Comparison of ENCODE assay signal across 8 cellular contexts in genomic region chr6:145964948-145965366, GRCh38. TPM values are rescaled to one million over a fixed set of nuclear protein-coding genes. Genes with fewer than 3 reads are reported as not detected.
A peak's percentile ranks its signal among the peaks of the same experiment; 100 is the strongest.
DNase-seq lines count a peak whose midpoint lies in the region; ATAC-seq and TF ChIP-seq lines count a peak whose summit lies in the region.

No MANE protein-coding gene starts in this region.

- TF ChIP-seq CTCF in astrocyte of the spinal cord (IDR thresholded peaks at IDR 0.05; ENCODE audit: low read depth, low read length) (no peak), lower lobe of right lung (IDR thresholded peaks at IDR 0.05) (no peak)

- H3K4me3 ChIP-seq in astrocyte of the spinal cord (ENCODE audit: low read depth, low read length) (peak overlapping the region; percentile 95), lower lobe of right lung (peak overlapping the region; percentile 90), urinary bladder (ENCODE audit: low read depth, low read length) (peak overlapping the region; percentile 89)

- H3K27ac ChIP-seq in lower lobe of right lung (peak overlapping the region; percentile 83), urinary bladder (ENCODE audit: low read depth) (peak overlapping the region; percentile 73)

- H3K4me1 ChIP-seq in lower lobe of right lung: peaks cover 38% of the 10 kb centered on the region
- H3K4me1 ChIP-seq in urinary bladder (ENCODE audit: insufficient read depth): no peaks in the 10 kb centered on the region

- peak; percentile 3 for DNase-seq in Ammon's horn (ENCODE audit: low spot score)
- DNase-seq in HT-29 (ENCODE audit: low spot score): peak; percentile 29
- DNase-seq in astrocyte of the spinal cord (ENCODE audit: low read depth, low spot score): no peak
- DNase-seq in lower lobe of right lung: no peak
- no peak for DNase-seq in NCI-H128 (lab: John Stamatoyannopoulos, UW; ENCODE audit: unreplicated experiment)
- DNase-seq in NCI-H524 (lab: John Stamatoyannopoulos, UW): no peak

- intact Hi-C loops in lower lobe of right lung (cut with DNase I): no loop called here

- H3K36me3 ChIP-seq in lower lobe of right lung (no peaks in the 10 kb centered on the region), urinary bladder (ENCODE audit: insufficient read depth) (no peaks in the 10 kb centered on the region)

- in situ Hi-C loops in astrocyte of the spinal cord (cut with HindIII; ENCODE audit: low sequenced_read_pairs): no loop called here

- ATAC-seq in lower lobe of right lung (no peak), GM21381 (IDR thresholded peaks at IDR 0.05; ENCODE audit: unreplicated experiment) (no peak)

- WGBS in urinary bladder: 71% methylated on average over 4 of the region's 4 CpGs

- H3K9me3 ChIP-seq in lower lobe of right lung: no peaks in the 10 kb centered on the region

- H3K27me3 ChIP-seq in lower lobe of right lung (ENCODE audit: low read depth): no peaks in the 10 kb centered on the region

RNA-seq across cellular contexts. Expression of gene SHPRH, which starts 0.8 kb away (rescaled TPM):
- total RNA-seq in HT-29 (2014; rRNA removed; shearing (Covaris generic)): 6.2 and 8.4 TPM in 2 replicates
- total RNA-seq in lower lobe of right lung (18.8 TPM), urinary bladder (82.9 TPM)
- 7.0 TPM for polyA plus RNA-seq in urinary bladder

Comparison
In these comparisons a context has a peak if more than half of its experiments do, and no peak if none do; other contexts are left out.
1. DNase-seq: peak in Ammon's horn (single experiment) and HT-29 (single experiment); none in astrocyte of the spinal cord (single experiment), lower lobe of right lung (single experiment), NCI-H128 (single experiment) and NCI-H524 (0 of 2).
2. Peak in every context shown above with its lines, with median percentiles within 50 percentile points of each other: H3K4me3 ChIP-seq.